Comparison of ENCODE assay signal across 8 cellular contexts in the genomic region with DNA sequence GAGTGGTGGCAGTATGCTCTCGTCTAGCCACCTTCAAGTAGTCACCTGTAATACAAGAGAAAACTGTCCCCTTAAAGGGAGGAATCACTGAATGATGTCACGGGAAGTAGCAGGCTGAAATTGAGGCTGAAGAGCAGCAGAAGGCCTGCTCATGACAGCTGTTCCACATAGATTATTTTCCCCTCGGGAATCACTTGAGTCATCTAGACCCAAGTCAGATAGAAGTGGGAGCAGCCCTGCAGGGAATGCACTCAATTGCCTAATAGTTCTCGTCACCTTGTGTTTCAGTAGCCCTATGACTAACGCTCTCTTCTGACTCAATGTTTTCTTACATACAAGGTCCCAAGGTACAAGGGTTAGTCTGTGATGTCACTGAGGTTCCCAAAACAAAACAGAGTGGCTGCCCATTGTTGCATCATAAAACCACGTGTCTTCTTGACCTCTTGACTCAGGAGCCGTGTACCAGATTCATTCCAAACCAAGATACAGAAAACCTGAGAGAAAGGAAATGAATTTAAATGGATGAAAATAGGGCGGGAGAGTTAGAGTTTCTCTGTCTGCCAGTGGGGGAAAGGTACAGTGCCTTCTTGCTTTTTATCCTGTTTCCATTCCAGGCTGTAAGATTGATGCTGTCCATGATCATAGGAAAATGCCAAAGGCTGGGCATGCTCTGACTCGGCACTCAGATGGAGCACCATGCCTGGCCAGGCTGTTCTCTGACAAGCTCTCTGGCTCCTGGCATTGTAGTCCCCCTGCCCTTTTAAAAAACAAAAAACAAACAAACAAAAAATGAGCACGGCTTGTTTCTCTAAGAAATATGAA. TPM values are rescaled to one million over a fixed set of nuclear protein-coding genes. Genes with fewer than 3 reads are reported as not detected.
DNase-seq lines count a peak whose midpoint lies in the region; ATAC-seq and TF ChIP-seq lines count a peak whose summit lies in the region.

No MANE protein-coding gene starts in this region.

- BruUV-seq in A673 (replicated peaks; lab: Mats Ljungman, UMichigan) (no TSS peak), mammary epithelial cell (replicated peaks; lab: Mats Ljungman, UMichigan) (TSS peak; percentile 80)

- H2BK120ac ChIP-seq in mesenchymal stem cell (ENCODE audit: low read depth, low read length): no peak overlapping the region

- peak overlapping the region; percentile 84 for H4K91ac ChIP-seq in mesenchymal stem cell (ENCODE audit: low read length)

- no peak overlapping the region for H3K4me2 ChIP-seq in mammary epithelial cell (ENCODE audit: insufficient read depth, low read depth, low read length)
- no peak overlapping the region for H3K4me2 ChIP-seq in mesenchymal stem cell (ENCODE audit: low read length, poor library complexity, severe bottlenecking)

- no peak overlapping the region for H2BK5ac ChIP-seq in mesenchymal stem cell (ENCODE audit: low read depth, low read length, poor library complexity, severe bottlenecking)

- 31% methylated on average over 10 of the region's 10 CpGs for WGBS in mammary epithelial cell (ENCODE audit: low coverage, missing lambda C conversion rate)
- 34% methylated on average over 8 of the region's 10 CpGs for WGBS in mesenchymal stem cell

- intact Hi-C loops in A673 (cut with micrococcal nuclease; ENCODE audit: unreplicated experiment) (no loop called here), mammary epithelial cell (cut with micrococcal nuclease) (loop anchor here (1.0 to 2.0 kb wide), 2 partner anchors 16 to 23 kb away; no protein-coding TSS in a partner anchor)

- in situ Hi-C loops in mammary epithelial cell (cut with MboI; ENCODE audit: low sequenced_read_pairs in 2 of 2): no loop called here

- CTCF ChIA-PET in A673 (lab: Charles Lee) (no interaction called here), mammary epithelial cell (lab: Charles Lee; ENCODE audit: low non-redundant PET) (interaction anchor here (0.6 to 0.7 kb wide), 2 partner anchors 169 to 185 kb away, joined by 3 to 4 read pairs; no protein-coding TSS in a partner anchor)

- H3K36me3 ChIP-seq in A673 (ENCODE audit: insufficient read depth, low read length, poor library complexity, severe bottlenecking) (peaks cover 27% of the 10 kb centered on the region), mammary epithelial cell (ENCODE audit: insufficient read depth, low read length) (no peaks in the 10 kb centered on the region), mesenchymal stem cell (ENCODE audit: control insufficient read depth in 1 of 2, insufficient read depth in 2 of 2, low read depth in 1 of 2, low read length in 2 of 2) (peaks cover 5 to 34% of the 10 kb centered on the region in 2 experiments)

- H3K79me1 ChIP-seq in mesenchymal stem cell (replicated peaks; ENCODE audit: low read length, poor library complexity, severe bottlenecking): peaks cover 2% of the 10 kb centered on the region

- H3K27ac ChIP-seq in A673 (ENCODE audit: low read depth, low read length, poor library complexity, severe bottlenecking) (peak overlapping the region; percentile 26), mammary epithelial cell (ENCODE audit: insufficient read depth, low read depth, low read length) (peak overlapping the region; percentile 70), mesenchymal stem cell (ENCODE audit: low read length, poor library complexity, severe bottlenecking) (peak overlapping the region; percentile 33)

- no peak for TF ChIP-seq POLR2A in NB4 (IDR thresholded peaks at IDR 0.05; ENCODE audit: extremely low read depth, insufficient read length)

- H3K4me3 ChIP-seq in A673 (ENCODE audit: low read depth, low read length, poor library complexity, severe bottlenecking) (no peak overlapping the region), NB4 (ENCODE audit: low read depth, low read length) (no peak overlapping the region), mammary epithelial cell (replicated peaks in 1 of 3; ENCODE audit: insufficient read depth in 1 of 3, low read depth in 2 of 3, low read length in 3 of 3) (no peak overlapping the region), mesenchymal stem cell (ENCODE audit: insufficient read depth in 1 of 2, low read depth in 1 of 2, low read length in 2 of 2) (peak overlapping the region in 1 of 2 experiments; percentile 38)

- H4K8ac ChIP-seq in mesenchymal stem cell (ENCODE audit: low read length): peak overlapping the region; percentile 56

- no peak overlapping the region for H2BK15ac ChIP-seq in mesenchymal stem cell (ENCODE audit: low read depth, poor library complexity, severe bottlenecking)

- H3K9ac ChIP-seq in mammary epithelial cell (ENCODE audit: insufficient read depth, low read length) (peak overlapping the region; percentile 43), mesenchymal stem cell (ENCODE audit: low read length) (peak overlapping the region; percentile 74)

- H3K18ac ChIP-seq in mesenchymal stem cell (ENCODE audit: low read depth in 1 of 2, low read length in 2 of 2): peak overlapping the region; percentile 56 to 83

- no peak overlapping the region for H2AK5ac ChIP-seq in mesenchymal stem cell (ENCODE audit: low read length, severe bottlenecking)

- TF ChIP-seq CTCF in A673 (conservative IDR thresholded peaks at IDR 0.05; ENCODE audit: low read depth, low read length) (no peak), NB4 (IDR thresholded peaks at IDR 0.05; ENCODE audit: low read depth, low read length) (no peak), mammary epithelial cell (conservative IDR thresholded peaks at IDR 0.05 in 1 of 2, IDR thresholded peaks at IDR 0.05 in 1 of 2; ENCODE audit: extremely low read depth in 1 of 2, insufficient read depth in 1 of 2, low read depth in 1 of 2, low read length in 2 of 2) (no peak)

- H2AFZ ChIP-seq in mammary epithelial cell (ENCODE audit: low read depth, low read length): no peak overlapping the region
- H2AFZ ChIP-seq in mesenchymal stem cell (ENCODE audit: low read depth, low read length): no peak overlapping the region

- H3K4me1 ChIP-seq in A673 (ENCODE audit: insufficient read depth, low read length, poor library complexity, severe bottlenecking): peaks cover 21% of the 10 kb centered on the region
- peaks cover 21% of the 10 kb centered on the region for H3K4me1 ChIP-seq in mammary epithelial cell (ENCODE audit: insufficient read depth, low read length)
- H3K4me1 ChIP-seq in mesenchymal stem cell (ENCODE audit: control insufficient read depth, insufficient read depth, low read depth, low read length): peaks cover 23% of the 10 kb centered on the region

- POLR2A ChIA-PET in A673 (lab: Charles Lee; ENCODE audit: low non-redundant PET): no interaction called here

- peak; percentile 83 for ATAC-seq in GM19463 (IDR thresholded peaks at IDR 0.05; ENCODE audit: unreplicated experiment)
- ATAC-seq in GM21576 (IDR thresholded peaks at IDR 0.05; ENCODE audit: unreplicated experiment): no peak

- no peaks in the 10 kb centered on the region for H4K20me1 ChIP-seq in mammary epithelial cell (ENCODE audit: insufficient read depth, low read length)

- no peaks in the 10 kb centered on the region for H3K27me3 ChIP-seq in A673 (replicated peaks; ENCODE audit: insufficient read depth, low read depth, low read length, poor library complexity)
- H3K27me3 ChIP-seq in mammary epithelial cell (ENCODE audit: insufficient read depth, low read length): no peaks in the 10 kb centered on the region
- H3K27me3 ChIP-seq in mesenchymal stem cell (ENCODE audit: control insufficient read depth in 1 of 2, insufficient read depth in 1 of 2, low read length in 2 of 2): peaks cover 0 to 9% of the 10 kb centered on the region in 2 experiments

- H3K9me3 ChIP-seq in A673 (ENCODE audit: low read depth, low read length, poor library complexity, severe bottlenecking): no peaks in the 10 kb centered on the region
- H3K9me3 ChIP-seq in mammary epithelial cell (replicated peaks; ENCODE audit: insufficient read depth, low read length): no peaks in the 10 kb centered on the region
- no peaks in the 10 kb centered on the region for H3K9me3 ChIP-seq in mesenchymal stem cell (ENCODE audit: control insufficient read depth, low read length)

- peak overlapping the region; percentile 93 to 94 for H2BK12ac ChIP-seq in mesenchymal stem cell (ENCODE audit: low read length in 2 of 2)

- dilution Hi-C loops in mammary epithelial cell (cut with HindIII; ENCODE audit: low sequenced_read_pairs): no loop called here

- H3K23ac ChIP-seq in mesenchymal stem cell (ENCODE audit: low read length in 2 of 2): no peak overlapping the region

- H3K79me2 ChIP-seq in mammary epithelial cell (ENCODE audit: insufficient read depth, low read length): no peaks in the 10 kb centered on the region

- no peak overlapping the region for H3K14ac ChIP-seq in mesenchymal stem cell (ENCODE audit: low read length in 2 of 2)

- H3K4ac ChIP-seq in mesenchymal stem cell (ENCODE audit: low read depth in 1 of 2, low read length in 2 of 2): peak overlapping the region; percentile 61 to 84

- DNase-seq in A673 (ENCODE audit: low spot score) (peak; percentile 94), NB4 (ENCODE audit: low read depth) (peak; percentile 74), mammary epithelial cell (peak; percentile 100), mesenchymal stem cell (peak; percentile 100), NCI-H128 (lab: John Stamatoyannopoulos, UW; ENCODE audit: unreplicated experiment) (no peak), Kasumi-1 (lab: John Stamatoyannopoulos, UW) (no peak)

RNA-seq across cellular contexts. Expression of gene C11orf96, which starts 21.6 kb away (rescaled TPM):
- 1.1 and 1.5 TPM in 2 replicates for total RNA-seq in A673 (2021)
- not detected for total RNA-seq in mammary epithelial cell
- polyA plus RNA-seq in mammary epithelial cell: not detected
- polyA minus RNA-seq in mammary epithelial cell: not detected
- polyA plus RNA-seq in mesenchymal stem cell (2013, experiment 1 of 2): 134 TPM
- polyA plus RNA-seq in mesenchymal stem cell (2013, experiment 2 of 2): 133 TPM

RNA-seq across cellular contexts. Expression of gene ALKBH3, which starts 40.2 kb away (rescaled TPM):
- total RNA-seq in A673 (2021): 94.4 and 96.6 TPM in 2 replicates
- 10 to 100 TPM; 38.8 to 50.7 TPM for total RNA-seq in mammary epithelial cell
- polyA plus RNA-seq in mammary epithelial cell: 35.1 TPM
- polyA minus RNA-seq in mammary epithelial cell: 27.2 TPM
- 22.0 TPM for polyA plus RNA-seq in mesenchymal stem cell (2013, experiment 1 of 2)
- polyA plus RNA-seq in mesenchymal stem cell (2013, experiment 2 of 2): 20.7 TPM

Comparison
In these comparisons a context has a peak if more than half of its experiments do, and no peak if none do; other contexts are left out.
1. DNase-seq: peak in A673 (single experiment), NB4 (single experiment), mammary epithelial cell (single experiment) and mesenchymal stem cell (single experiment); none in NCI-H128 (single experiment) and Kasumi-1 (0 of 2).
2. Peak in every context shown above with its lines, with median percentiles within 50 percentile points of each other: H3K27ac ChIP-seq.